Comparison of ENCODE assay signal across 31 cellular contexts in genomic region chr1:6711174-6711573, GRCh38. TPM values are rescaled to one million over a fixed set of nuclear protein-coding genes. Genes with fewer than 3 reads are reported as not detected.
A peak's percentile ranks its signal among the peaks of the same experiment; 100 is the strongest.
DNase-seq lines count a peak whose midpoint lies in the region; ATAC-seq, FAIRE-seq and TF ChIP-seq lines count a peak whose summit lies in the region.
"Had no signal": no experiment of that assay in that cellular context is flagged by ENCODE, and none has a peak within 500 bp of the region (broad histone marks: within the 10 kb centered on the region; RNA-seq: fewer than 3 reads in every experiment).

No MANE protein-coding gene starts in this region.

- no peak overlapping the region for H3K9ac ChIP-seq in HepG2 (ENCODE audit: insufficient read depth, low read depth, low read length)
- H3K9ac ChIP-seq in K562 (ENCODE audit: insufficient read depth in 1 of 2, low read depth in 2 of 2, low read length in 2 of 2), result no peak overlapping the region
- H3K9ac ChIP-seq: BLaER1; BLaER1 treated with 17β-estradiol and CSF1 and Interleukin-3, amounts not matched to agents 10 nM and 100 nM had no signal

- no peaks in the 10 kb centered on the region for H3K36me3 ChIP-seq in HepG2 (replicated peaks in 1 of 2; ENCODE audit: control insufficient read depth in 1 of 2, insufficient read depth in 2 of 2, low read length in 2 of 2)
- no peaks in the 10 kb centered on the region for H3K36me3 ChIP-seq in right lobe of liver
- no peaks in the 10 kb centered on the region for H3K36me3 ChIP-seq in K562 (ENCODE audit: control insufficient read depth, insufficient read depth, low read length)
- H3K36me3 ChIP-seq: BE2C; BLaER1; BLaER1 treated with 17β-estradiol and CSF1 and Interleukin-3, amounts not matched to agents 10 nM and 100 nM had no signal

- no peak overlapping the region for H3K4me3 ChIP-seq in HepG2 (replicated peaks in 1 of 3; ENCODE audit: insufficient read depth in 1 of 3, low read depth in 2 of 3, low read length in 3 of 3)
- H3K4me3 ChIP-seq in right lobe of liver, result no peak overlapping the region
- H3K4me3 ChIP-seq in K562, result no peak overlapping the region
- H3K4me3 ChIP-seq: A549; BLaER1; BLaER1 treated with 17β-estradiol and CSF1 and Interleukin-3, amounts not matched to agents 10 nM and 100 nM had no signal

- H3K4me2 ChIP-seq in HepG2 (ENCODE audit: low read depth, low read length) (no peak overlapping the region), K562 (ENCODE audit: insufficient read depth, low read length) (no peak overlapping the region)
- H3K4me2 ChIP-seq: A549; BLaER1; BLaER1 treated with 17β-estradiol and CSF1 and Interleukin-3, amounts not matched to agents 10 nM and 100 nM had no signal

- ATAC-seq in HepG2, result no peak
- no peak for ATAC-seq in right lobe of liver
- ATAC-seq in K562, result no peak
- ATAC-seq: A549; CD8-positive, alpha-beta T cell had no signal

- no TSS peak for BruUV-seq in HepG2 (replicated peaks; lab: Mats Ljungman, UMichigan)
- no TSS peak for BruUV-seq in K562 (replicated peaks; lab: Mats Ljungman, UMichigan)

- TF ChIP-seq RAD21 in HepG2 (CRISPR knock-in tag; IDR thresholded peaks at IDR 0.05) (no peak), K562 (CRISPR knock-in tag; conservative IDR thresholded peaks at IDR 0.05 in 1 of 2, IDR thresholded peaks at IDR 0.05 in 1 of 2) (no peak)

- peaks cover 2 to 24% of the 10 kb centered on the region in 2 experiments; a peak in 2 of 5 replicates for H3K27me3 ChIP-seq in HepG2 (ENCODE audit: control insufficient read depth in 1 of 2, insufficient read depth in 2 of 2, low read length in 2 of 2)
- H3K27me3 ChIP-seq in right lobe of liver, result no peaks in the 10 kb centered on the region
- peaks cover 30% of the 10 kb centered on the region in 2 experiments; a peak in 4 of 5 replicates for H3K27me3 ChIP-seq in K562 (ENCODE audit: control insufficient read depth in 2 of 2, insufficient read depth in 2 of 2, low read length in 2 of 2)
- H3K27me3 ChIP-seq: BE2C; BLaER1; BLaER1 treated with 17β-estradiol and CSF1 and Interleukin-3, amounts not matched to agents 10 nM and 100 nM had no signal

- DNase-seq in HepG2 (ENCODE audit: low spot score), result no peak
- DNase-seq in right lobe of liver, result no peak
- DNase-seq in K562 (ENCODE audit: extremely low read depth in 1 of 4, low spot score in 3 of 4), result no peak
- DNase-seq in activated CD8-positive, alpha-beta memory T cell treated with anti-CD3 and anti-CD28 coated beads, Interleukin-2, amount 50 U/mL, for 48 hours, result no peak
- DNase-seq: 8988T; ACHN; AML-193; BE2C; C1 segment of cervical spinal cord; Caco-2; Calu3; CD4-positive, alpha-beta memory T cell; CD4-positive, alpha-beta T cell; CD4-positive, CD25-positive, alpha-beta regulatory T cell; CD8-positive, alpha-beta memory T cell; CD8-positive, alpha-beta T cell; COR-L47; DMS 273 treated with DMSO at 0.1 percent for 48 hours; DMS153; DMS53; DMS79; DMS79 treated with DMSO at 0.1 percent for 48 hours; DND-41; EL had no signal

- CTCF ChIA-PET in HepG2 (lab: Yijun Ruan, JAX; ENCODE audit: low intra/inter-chr PET ratio, low total read pairs), result no interaction called here
- CTCF ChIA-PET in K562 (lab: Yijun Ruan, JAX; ENCODE audit: low intra/inter-chr PET ratio), result no interaction called here

- H4K20me1 ChIP-seq in HepG2 (ENCODE audit: insufficient read depth, low read length) (no peaks in the 10 kb centered on the region), K562 (replicated peaks; ENCODE audit: control insufficient read depth, insufficient read depth, low read length) (no peaks in the 10 kb centered on the region)
- H4K20me1 ChIP-seq: BLaER1; BLaER1 treated with 17β-estradiol and CSF1 and Interleukin-3, amounts not matched to agents 10 nM and 100 nM had no signal

- no peaks in the 10 kb centered on the region for H3K9me1 ChIP-seq in K562 (ENCODE audit: control insufficient read depth, insufficient read depth, low read length)

- H3K79me2 ChIP-seq in HepG2 (ENCODE audit: insufficient read depth, low read length), result no peaks in the 10 kb centered on the region
- no peaks in the 10 kb centered on the region for H3K79me2 ChIP-seq in K562 (ENCODE audit: control insufficient read depth, insufficient read depth, low read length)

- TF ChIP-seq POLR2A in HepG2 (IDR thresholded peaks at IDR 0.05; ENCODE audit: insufficient read depth in 1 of 2, low read depth in 2 of 2, low read length in 2 of 2), result no peak
- TF ChIP-seq POLR2A in right lobe of liver (IDR thresholded peaks at IDR 0.05), result no peak
- TF ChIP-seq POLR2A in K562 (conservative IDR thresholded peaks at IDR 0.05), result no peak

- WGBS in HepG2 (ENCODE audit: low lambda C conversion rate), result 18% methylated on average over 1 of the region's 1 CpG
- 73% methylated on average over 1 of the region's 1 CpG for WGBS in right lobe of liver (ENCODE audit: insufficient coverage, low coverage, low lambda C conversion rate, missing lambda C conversion rate)
- WGBS in K562 (ENCODE audit: insufficient coverage, low coverage, missing lambda C conversion rate), result 0% methylated on average over 1 of the region's 1 CpG

- in situ Hi-C loops in HepG2 (cut with HindIII; ENCODE audit: extremely low pct_ligation_motif_present, low pct_unique_long_range_greater_than_20kb) (loop anchor here (25.0 kb wide), 1 partner anchor 501 kb away; no protein-coding TSS in a partner anchor), K562 (cut with MboI) (no loop called here)

- TF ChIP-seq CTCF in HepG2 (CRISPR knock-in tag; IDR thresholded peaks at IDR 0.05), result no peak
- no peak for TF ChIP-seq CTCF in right lobe of liver (IDR thresholded peaks at IDR 0.05)
- no peak for TF ChIP-seq CTCF in K562 (IDR thresholded peaks at IDR 0.05 in 2 of 3, conservative IDR thresholded peaks at IDR 0.05 in 1 of 3; ENCODE audit: insufficient read depth in 2 of 3, low read depth in 1 of 3, low read length in 3 of 3)

- H3K4me1 ChIP-seq in HepG2 (ENCODE audit: insufficient read depth, low read length), result no peaks in the 10 kb centered on the region
- no peaks in the 10 kb centered on the region for H3K4me1 ChIP-seq in right lobe of liver
- no peaks in the 10 kb centered on the region for H3K4me1 ChIP-seq in K562 (replicated peaks in 1 of 2; ENCODE audit: control insufficient read depth in 2 of 2, insufficient read depth in 2 of 2, low read length in 2 of 2)
- H3K4me1 ChIP-seq: A549; BE2C; BLaER1; BLaER1 treated with 17β-estradiol and CSF1 and Interleukin-3, amounts not matched to agents 10 nM and 100 nM; Caco-2 had no signal

- TF ChIP-seq EP300 in HepG2 (IDR thresholded peaks at IDR 0.05; ENCODE audit: low read depth in 2 of 2, low read length in 2 of 2), result no peak
- TF ChIP-seq EP300 in HepG2 (CRISPR knock-in tag; IDR thresholded peaks at IDR 0.05; ENCODE audit: borderline replicate concordance), result no peak
- no peak for TF ChIP-seq EP300 in K562 (IDR thresholded peaks at IDR 0.05; ENCODE audit: low read length)

- POLR2A ChIA-PET in HepG2 (lab: Yijun Ruan, JAX), result no interaction called here
- POLR2A ChIA-PET in K562 (lab: Yijun Ruan, JAX), result no interaction called here

- intact Hi-C loops in HepG2 (cut with micrococcal nuclease; ENCODE audit: unreplicated experiment), result no loop called here
- intact Hi-C loops in right lobe of liver (cut with DNase I), result no loop called here
- intact Hi-C loops in K562 (cut with micrococcal nuclease), result no loop called here

- FAIRE-seq in HepG2 (lab: Jason Lieb, UNC), result no peak
- peak; percentile 23 for FAIRE-seq in K562 (lab: Jason Lieb, UNC)
- FAIRE-seq: A204.1, A549, D721Med had no signal

- H3K27ac ChIP-seq in HepG2 (ENCODE audit: extremely low read length, insufficient read depth, low read length) (no peak overlapping the region), right lobe of liver (no peak overlapping the region), K562 (ENCODE audit: extremely low read depth, low read depth, low read length) (no peak overlapping the region)
- H3K27ac ChIP-seq: 22Rv1; A549; BLaER1; BLaER1 treated with 17β-estradiol and CSF1 and Interleukin-3, amounts not matched to agents 10 nM and 100 nM; C4-2B had no signal

- H3K9me3 ChIP-seq in HepG2 (ENCODE audit: low read length), result peaks cover 10% of the 10 kb centered on the region
- H3K9me3 ChIP-seq in right lobe of liver, result no peaks in the 10 kb centered on the region
- H3K9me3 ChIP-seq in K562 (replicated peaks; ENCODE audit: control insufficient read depth, insufficient read depth, low read depth, low read length), result peaks cover 5% of the 10 kb centered on the region; the same call in 1 of the 2 replicates
- H3K9me3 ChIP-seq: BE2C had no signal

- H2AFZ ChIP-seq in HepG2 (ENCODE audit: low read length) (no peak overlapping the region), K562 (ENCODE audit: low read depth, low read length) (no peak overlapping the region)

RNA-seq across cellular contexts. Expression of gene DNAJC11, which starts 9.6 kb away (rescaled TPM):
- total RNA-seq in HepG2 (2016; rRNA removed; fragmentation: Illumina TruSeq; extraction: Trizol) (47.6 and 56.8 TPM in 2 replicates), right lobe of liver (10 to 100 TPM; 24.9 to 36.0 (median 28.6) TPM), K562 (2014; rRNA removed) (67.5 and 87.3 TPM in 2 replicates), K562 (2014; rRNA removed; fragmentation: Illumina TruSeq; extraction: Trizol) (78.9 and 86.4 TPM in 2 replicates), K562 (2015; rRNA removed; fragmentation: Illumina TruSeq; extraction: Trizol) (76.6 and 81.4 TPM in 2 replicates), K562 (2021) (115 and 121 TPM in 2 replicates)
- total RNA-seq in HepG2 (2016; cell fraction: cytosol; rRNA removed; fragmentation: Illumina TruSeq; extraction: Trizol; ENCODE audit: low read depth), result 11.4 and 12.0 TPM in 2 replicates
- total RNA-seq in HepG2 (2016; cell fraction: insoluble cytoplasmic fraction; rRNA removed; fragmentation: Illumina TruSeq; extraction: Trizol), result 49.7 and 50.5 TPM in 2 replicates
- 13.0 and 15.4 TPM in 2 replicates for total RNA-seq in HepG2 (2016; cell fraction: membrane; rRNA removed; fragmentation: Illumina TruSeq; extraction: Trizol)
- 46.2 and 51.3 TPM in 2 replicates for total RNA-seq in HepG2 (2016; cell fraction: nucleus; rRNA removed; fragmentation: Illumina TruSeq; extraction: Trizol)
- polyA plus RNA-seq in HepG2 (2011; rRNA removed) (24.0 and 25.1 TPM in 2 replicates), K562 (2011; rRNA removed) (42.2 and 52.7 TPM in 2 replicates), K562 (2014; fragmentation: Illumina TruSeq; extraction: Trizol) (109 and 123 TPM in 2 replicates), K562 (2014; fragmentation: Nextera tagmentation; extraction: Ambion mirVana) (10 to 100 TPM; 14.1 to 23.2 TPM), K562 (2014; rRNA removed) (79.0 and 81.4 TPM in 2 replicates)
- polyA plus RNA-seq in HepG2 (2011; cell fraction: cytosol; rRNA removed), result 16.9 and 18.9 TPM in 2 replicates
- 95.4 and 110 TPM in 2 replicates for polyA plus RNA-seq in HepG2 (2011; cell fraction: nucleus; rRNA removed)
- 43.5 and 45.3 TPM in 2 replicates for polyA plus RNA-seq in HepG2 (2012)
- 4.3 and 4.6 TPM in 2 replicates for polyA plus RNA-seq in HepG2 (2016; cell fraction: cytosol; fragmentation: Illumina TruSeq; extraction: Trizol; ENCODE audit: low read depth)
- 42.1 and 52.6 TPM in 2 replicates for polyA plus RNA-seq in HepG2 (2016; cell fraction: insoluble cytoplasmic fraction; fragmentation: Illumina TruSeq; extraction: Trizol; ENCODE audit: low read depth)
- polyA plus RNA-seq in HepG2 (2016; cell fraction: membrane; fragmentation: Illumina TruSeq; extraction: Trizol; ENCODE audit: low read depth), result 10.0 and 10.7 TPM in 2 replicates
- 98.5 and 103 TPM in 2 replicates for polyA plus RNA-seq in HepG2 (2016; cell fraction: nucleus; fragmentation: Illumina TruSeq; extraction: Trizol; ENCODE audit: insufficient read depth, low read depth)
- 21.2 and 48.5 TPM in 2 replicates for polyA minus RNA-seq in HepG2 (2011; rRNA and poly(A)+ RNA removed; ENCODE audit: low replicate concordance)
- 13.3 and 15.7 TPM in 2 replicates for polyA minus RNA-seq in HepG2 (2011; cell fraction: cytosol; rRNA and poly(A)+ RNA removed)
- polyA minus RNA-seq in HepG2 (2011; cell fraction: nucleus; rRNA and poly(A)+ RNA removed), result 38.4 and 48.9 TPM in 2 replicates
- 233 and 279 TPM in 2 replicates for total RNA-seq in K562 (2011; cell fraction: chromatin; rRNA removed; ENCODE audit: low replicate concordance)
- 86.2 and 87.8 TPM in 2 replicates for total RNA-seq in K562 (2011; cell fraction: nucleolus; rRNA removed)
- total RNA-seq in K562 (2011; cell fraction: nucleoplasm; rRNA removed), result 111 and 125 TPM in 2 replicates
- polyA plus RNA-seq in K562 (2011; cell fraction: cytosol; rRNA removed), result 36.5 and 45.3 TPM in 2 replicates
- polyA plus RNA-seq in K562 (2011; cell fraction: nucleus; rRNA removed), result 123 and 138 TPM in 2 replicates
- 48.9 and 134 TPM in 2 replicates for polyA plus RNA-seq in K562 (2012)
- 62.9 and 63.5 TPM in 2 replicates for polyA minus RNA-seq in K562 (2011; rRNA and poly(A)+ RNA removed)
- polyA minus RNA-seq in K562 (2011; cell fraction: cytosol; rRNA and poly(A)+ RNA removed), result 33.0 and 35.0 TPM in 2 replicates
- polyA minus RNA-seq in K562 (2011; cell fraction: nucleus; rRNA and poly(A)+ RNA removed), result 33.3 and 61.1 TPM in 2 replicates

Comparison
In these comparisons a context has a peak if more than half of its experiments do, and no peak if none do; other contexts are left out.
1. Of the 241 proteins assayed by ChIP-seq in both HepG2 and K562: peak only in HepG2: none; only in K562: none; in both: ZFP1; in neither: 240.